26 cellular contexts compared by ENCODE assay signal in the genomic region with DNA sequence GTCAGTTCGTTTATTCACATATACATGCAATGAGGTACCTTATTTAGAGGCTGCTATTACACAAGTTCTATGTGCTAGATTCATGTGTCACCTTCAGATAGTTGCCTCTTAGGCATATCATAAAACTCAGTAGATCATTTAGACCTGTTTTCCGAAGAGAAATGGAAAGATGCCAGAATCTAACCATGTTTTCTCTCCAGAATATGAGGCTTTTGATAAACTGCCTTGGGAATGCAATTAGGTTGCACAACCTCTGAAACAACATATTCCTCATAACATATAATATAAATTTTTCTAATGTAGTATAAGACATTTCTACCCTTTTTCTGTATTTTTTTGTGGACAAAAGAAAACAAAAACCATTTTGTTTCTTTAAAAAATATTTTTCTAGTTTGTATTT.
"Had no signal": no experiment of that assay in that cellular context is flagged by ENCODE, and none has a peak within 500 bp of the region (broad histone marks: within the 10 kb centered on the region; RNA-seq: fewer than 3 reads in every experiment).

No MANE protein-coding gene starts in this region.

- ATAC-seq: activated CD4-positive, CD25-positive, alpha-beta regulatory T cell treated with anti-CD3 and anti-CD28 coated beads, Interleukin-2, amount 50 U/mL, for 24 hours; activated naive CD8-positive, alpha-beta T cell treated with anti-CD3 and anti-CD28 coated beads, Interleukin-2, amount 50 U/mL, for 24 hours; activated T-helper 17 cell treated with anti-CD3 and anti-CD28 coated beads, Interleukin-2, amount 50 U/mL, for 72 hours; body of pancreas; gastroesophageal sphincter; left colon; right lobe of liver; T-helper 17 cell had no signal

- H3K9me3 ChIP-seq: body of pancreas, gastroesophageal sphincter, right lobe of liver, thyroid gland, upper lobe of left lung had no signal

- H3K36me3 ChIP-seq: right lobe of liver, thyroid gland had no signal

- H3K4me1 ChIP-seq: body of pancreas, right lobe of liver had no signal

- H3K27ac ChIP-seq: body of pancreas, coronary artery, gastroesophageal sphincter, right lobe of liver, thyroid gland, upper lobe of left lung, WERI-Rb-1 had no signal

- H3K4me3 ChIP-seq: body of pancreas, coronary artery, gastroesophageal sphincter, right lobe of liver, thyroid gland, upper lobe of left lung had no signal

- DNase-seq: activated CD4-positive, alpha-beta memory T cell treated with anti-CD3 and anti-CD28 coated beads for 36 hours; activated CD4-positive, alpha-beta T cell treated with anti-CD3 and anti-CD28 coated beads for 48 hours; activated CD8-positive, alpha-beta memory T cell treated with anti-CD3 and anti-CD28 coated beads, Interleukin-2, amount 50 U/mL, for 4 hours; activated gamma-delta T cell treated with Interleukin-2 at 50 U/mL for 16 hours; activated naive CD8-positive, alpha-beta T cell treated with anti-CD3 and anti-CD28 coated beads, Interleukin-2, amount 50 U/mL, for 24 hours; activated T-cell treated with anti-CD3 and anti-CD28 coated beads, Interleukin-2, amount 50 U/mL, for 24 hours; aorta; body of pancreas; cerebellar nuclear complex; hippocampal formation; immature natural killer cell; kidney; left colon; mammary epithelial cell; posterior cingulate gyrus; right lobe of liver; stimulated activated CD4-positive, alpha-beta T cell treated with anti-CD3 and anti-CD28 coated beads, Interleukin-4, amount 100 ng/mL, for 1 hour; T-helper 17 cell; T1000; thyroid gland; upper lobe of left lung; WERI-Rb-1 had no signal

- H3K27me3 ChIP-seq: body of pancreas, gastroesophageal sphincter, right lobe of liver, thyroid gland, upper lobe of left lung had no signal
